8 cellular contexts compared by ENCODE assay signal in genomic region chr1:246566128-246566807, GRCh38. TPM values are rescaled to one million over a fixed set of nuclear protein-coding genes. Genes with fewer than 3 reads are reported as not detected.
DNase-seq lines count a peak whose midpoint lies in the region; ATAC-seq and TF ChIP-seq lines count a peak whose summit lies in the region.

TSS of gene CNST (plus strand) at chr1:246566456. CDS start at chr1:246591563, 25,107 bp downstream.
TSS of gene TFB2M (minus strand) at chr1:246566261. CDS start at chr1:246566138, 123 bp downstream.

- H3K27ac Mint-ChIP-seq in natural killer cell treated with Interleukin-12 subunit alpha and Interleukin-12 subunit beta and Interleukin-15 and Interleukin-18, amount 100 ng/mL, for 72 hours, result peak within 1 kb of the TSS; percentile 88 to 98

- H3K27me3 Mint-ChIP-seq in natural killer cell treated with Interleukin-12 subunit alpha and Interleukin-12 subunit beta and Interleukin-15 and Interleukin-18, amount 100 ng/mL, for 72 hours, result no peaks in the 10 kb centered on the region

- no peak for TF ChIP-seq CTCF in fibroblast of pulmonary artery (IDR thresholded peaks at IDR 0.05; ENCODE audit: low read length, missing control alignments)

- H3K4me1 Mint-ChIP-seq in natural killer cell treated with Interleukin-12 subunit alpha and Interleukin-12 subunit beta and Interleukin-15 and Interleukin-18, amount 100 ng/mL, for 72 hours (ENCODE audit: low read depth in 2 of 2), result peaks cover 28 to 37% of the 10 kb centered on the region in 2 donors

- peak within 1 kb of the TSS; percentile 99 for H3K4me3 ChIP-seq in fibroblast of pulmonary artery (replicated peaks; ENCODE audit: low read depth, low read length)

- peak; percentile 99 for ATAC-seq in natural killer cell treated with Interleukin-12 subunit alpha and Interleukin-12 subunit beta and Interleukin-15 and Interleukin-18, amount 100 ng/mL, for 72 hours
- peak; percentile 97 for ATAC-seq in stimulated activated naive CD8-positive, alpha-beta T cell treated with anti-CD3 and anti-CD28 coated beads, Interleukin-15, Interleukin-2, amounts not matched to agents 100 U/mL and 50 U/mL, for 24 hours

- no peaks in the 10 kb centered on the region for H3K9me3 Mint-ChIP-seq in natural killer cell treated with Interleukin-12 subunit alpha and Interleukin-12 subunit beta and Interleukin-15 and Interleukin-18, amount 100 ng/mL, for 72 hours

- DNase-seq in EL (peak; percentile 99), H4 (ENCODE audit: low spot score) (peak; percentile 98), LoVo (ENCODE audit: low spot score) (peak; percentile 98), SHP77 (lab: John Stamatoyannopoulos, UW) (peak; percentile 97 to 98), fibroblast of pulmonary artery (ENCODE audit: low read depth) (peak; percentile 99)
- DNase-seq in activated effector memory CD4-positive, alpha-beta T cell treated with Interleukin-2 at 50 U/mL for 16 hours, result peak; percentile 88
- DNase-seq in natural killer cell treated with Interleukin-12 subunit alpha and Interleukin-12 subunit beta and Interleukin-15 and Interleukin-18, amount 100 ng/mL, for 72 hours (ENCODE audit: low spot score), result peak; percentile 99
- DNase-seq in stimulated activated naive CD8-positive, alpha-beta T cell treated with anti-CD3 and anti-CD28 coated beads, Interleukin-15, Interleukin-2, amounts not matched to agents 100 U/mL and 50 U/mL, for 24 hours, result peak; percentile 96

- H3K4me3 Mint-ChIP-seq in natural killer cell treated with Interleukin-12 subunit alpha and Interleukin-12 subunit beta and Interleukin-15 and Interleukin-18, amount 100 ng/mL, for 72 hours, result peak within 1 kb of the TSS; percentile 96

- H3K36me3 Mint-ChIP-seq in natural killer cell treated with Interleukin-12 subunit alpha and Interleukin-12 subunit beta and Interleukin-15 and Interleukin-18, amount 100 ng/mL, for 72 hours, result peaks cover 10% of the 10 kb centered on the region

RNA-seq across cellular contexts. Expression of gene CNST, which starts in this region (rescaled TPM):
- 8.6 and 10.2 TPM in 2 replicates for total RNA-seq in H4 (2014; rRNA removed; shearing (Covaris generic))
- 10 to 100 TPM; 31.0 to 37.6 TPM for total RNA-seq in natural killer cell treated with Interleukin-12 subunit alpha and Interleukin-12 subunit beta and Interleukin-15 and Interleukin-18, amount 100 ng/mL, for 72 hours

RNA-seq across cellular contexts. Expression of gene TFB2M, which starts in this region (rescaled TPM):
- 23.2 and 26.3 TPM in 2 replicates for total RNA-seq in H4 (2014; rRNA removed; shearing (Covaris generic))
- total RNA-seq in natural killer cell treated with Interleukin-12 subunit alpha and Interleukin-12 subunit beta and Interleukin-15 and Interleukin-18, amount 100 ng/mL, for 72 hours, result 10 to 100 TPM; 15.7 to 20.3 TPM

Comparison
In these comparisons a context has a peak if more than half of its experiments do, and no peak if none do; other contexts are left out.
1. Peak in every context shown above with its lines: DNase-seq, ATAC-seq and H3K4me3 ChIP-seq.